26 cellular contexts compared by ENCODE assay signal in the genomic region with DNA sequence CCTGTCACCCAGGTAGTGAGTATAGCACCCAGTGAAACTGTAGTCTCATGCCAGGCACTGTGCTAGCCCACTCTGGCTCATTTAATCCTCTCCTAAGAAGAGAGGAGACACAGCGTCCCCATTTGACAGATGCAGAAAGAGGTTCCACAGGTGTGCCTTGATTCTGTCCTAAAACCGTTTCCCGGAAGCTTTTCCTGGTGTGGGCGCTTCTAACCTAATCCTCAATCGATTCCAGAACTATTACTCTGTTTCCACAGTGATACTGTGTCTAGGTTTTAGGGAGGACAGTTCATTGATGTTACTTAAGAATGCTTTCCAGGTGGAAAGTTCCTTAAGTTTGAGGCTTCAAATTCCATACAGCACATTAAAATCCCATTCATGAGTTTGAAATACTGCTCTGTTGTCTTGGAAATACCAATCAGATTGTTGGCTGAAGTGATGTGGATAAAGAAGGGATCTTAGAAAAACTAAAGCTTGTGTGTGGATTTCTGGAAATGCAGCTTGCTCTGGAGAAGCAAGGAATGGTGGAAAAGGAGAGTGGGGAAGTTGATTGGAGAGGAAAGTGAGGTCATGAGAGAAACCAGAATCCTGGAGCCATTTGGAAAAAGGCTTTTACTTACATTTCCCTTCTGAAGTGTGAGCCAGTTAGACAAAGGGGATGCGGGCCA. TPM values are rescaled to one million over a fixed set of nuclear protein-coding genes. Genes with fewer than 3 reads are reported as not detected.
DNase-seq lines count a peak whose midpoint lies in the region; ATAC-seq, FAIRE-seq and TF ChIP-seq lines count a peak whose summit lies in the region.
"Had no signal": no experiment of that assay in that cellular context is flagged by ENCODE, and none has a peak within 500 bp of the region (broad histone marks: within the 10 kb centered on the region; RNA-seq: fewer than 3 reads in every experiment).

No MANE protein-coding gene starts in this region.

- no peaks in the 10 kb centered on the region for H3K79me1 ChIP-seq in IMR-90 (ENCODE audit: low read depth in 1 of 2, low read length in 2 of 2)

- ATAC-seq in A549: 0 out of 6 replicates have a peak, but pooled peaks of 1 of the 2 experiments have one; percentile 1
- ATAC-seq in IMR-90 (ENCODE audit: low read depth): no peak
- no peak for ATAC-seq in pancreas
- no peak for ATAC-seq in HG03108 (IDR thresholded peaks at IDR 0.05; ENCODE audit: unreplicated experiment)
- ATAC-seq in activated T-helper 17 cell treated with anti-CD3 and anti-CD28 coated beads, Interleukin-2, amount 50 U/mL, for 72 hours (replicated peaks): no peak
- ATAC-seq: gastroesophageal sphincter; naive thymus-derived CD4-positive, alpha-beta T cell; T-helper 17 cell had no signal

- no peak overlapping the region for H4K91ac ChIP-seq in IMR-90 (ENCODE audit: insufficient read depth, low read depth, low read length)

- H3K9me3 Mint-ChIP-seq in activated T-helper 17 cell treated with anti-CD3 and anti-CD28 coated beads, Interleukin-2, amount 50 U/mL, for 72 hours: no peaks in the 10 kb centered on the region
- H3K9me3 Mint-ChIP-seq: activated naive CD8-positive, alpha-beta T cell treated with anti-CD3 and anti-CD28 coated beads, Interleukin-2, amount 10 ng/mL, durations not matched to agents 7 days and 5 days; activated T-helper 2 cell treated with anti-CD3 and anti-CD28 coated beads, Interferon-gamma antibody, Interleukin-2, Interleukin-4, amounts not matched to agents 10 μg/mL and 5 μg/mL and 100 μg/mL, durations not matched to agents 14 hours and 24 hours and 36 hours had no signal

- peak overlapping the region; percentile 93 to 94 for H3K27ac ChIP-seq in A549
- H3K27ac ChIP-seq in IMR-90 (ENCODE audit: insufficient read depth, low read length): peak overlapping the region; percentile 5; the same call in 1 of the 2 replicates
- peak overlapping the region; percentile 72 to 96 for H3K27ac ChIP-seq in esophagus (ENCODE audit: low read depth in 2 of 2, low read length in 1 of 2)
- peak overlapping the region; percentile 68 to 97 (median 82) for H3K27ac ChIP-seq in pancreas
- H3K27ac ChIP-seq: BLaER1 treated with 17β-estradiol and CSF1 and Interleukin-3, amounts not matched to agents 10 nM and 100 nM; gastroesophageal sphincter; sigmoid colon; SJCRH30; vagina had no signal

- no peak overlapping the region for H3K56ac ChIP-seq in IMR-90 (ENCODE audit: extremely low read depth, insufficient read depth, low read length)

- no peak overlapping the region; the same call in 1 of the 2 replicates for H4K5ac ChIP-seq in IMR-90 (ENCODE audit: low read depth, low read length)

- BruUV-seq in IMR-90 (replicated peaks; lab: Mats Ljungman, UMichigan): no TSS peak

- no peaks in the 10 kb centered on the region for H3K36me3 Mint-ChIP-seq in activated T-helper 17 cell treated with anti-CD3 and anti-CD28 coated beads, Interleukin-2, amount 50 U/mL, for 72 hours (ENCODE audit: low read depth)
- H3K36me3 Mint-ChIP-seq: activated naive CD8-positive, alpha-beta T cell treated with anti-CD3 and anti-CD28 coated beads, Interleukin-2, amount 10 ng/mL, durations not matched to agents 7 days and 5 days had no signal

- H2BK120ac ChIP-seq in IMR-90 (ENCODE audit: low read depth, low read length): no peak overlapping the region

- H2BK20ac ChIP-seq in IMR-90 (ENCODE audit: low read depth, low read length): 0 out of 2 replicates have a peak overlapping the region, but pooled peaks have one; percentile 2

- no peak for TF ChIP-seq EP300 in A549 (IDR thresholded peaks at IDR 0.05)

- POLR2A ChIA-PET in A549 (lab: Yijun Ruan, JAX): interaction anchor here (1.0 to 4.7 kb wide), 3 partner anchors 13 to 40 kb away, joined by 3 to 68 read pairs (median 11); no protein-coding TSS in a partner anchor
- POLR2A ChIA-PET in IMR-90 (lab: Charles Lee; ENCODE audit: unreplicated experiment): no interaction called here

- H3K4me3 ChIP-seq in A549: peak overlapping the region; percentile 95
- no peak overlapping the region for H3K4me3 ChIP-seq in IMR-90 (ENCODE audit: insufficient read depth, low read depth, low read length)
- no peak overlapping the region for H3K4me3 ChIP-seq in esophagus (ENCODE audit: low read depth in 1 of 2, low read length in 2 of 2)
- H3K4me3 ChIP-seq in pancreas: peak overlapping the region in 2 of 4 donors; percentile 10 to 83
- H3K4me3 ChIP-seq: BLaER1 treated with 17β-estradiol and CSF1 and Interleukin-3, amounts not matched to agents 10 nM and 100 nM; gastroesophageal sphincter; sigmoid colon; SJCRH30; vagina had no signal

- H3K4me3 Mint-ChIP-seq in activated T-helper 17 cell treated with anti-CD3 and anti-CD28 coated beads, Interleukin-2, amount 50 U/mL, for 72 hours: no peak overlapping the region
- H3K4me3 Mint-ChIP-seq: activated naive CD8-positive, alpha-beta T cell treated with anti-CD3 and anti-CD28 coated beads, Interleukin-2, amount 10 ng/mL, durations not matched to agents 7 days and 5 days; naive thymus-derived CD4-positive, alpha-beta T cell; T-helper 17 cell had no signal

- H2AFZ ChIP-seq in IMR-90 (replicated peaks; ENCODE audit: low read length, poor library complexity): no peak overlapping the region

- dilution Hi-C loops in IMR-90 (cut with HindIII; ENCODE audit: low sequenced_read_pairs, unreplicated experiment): no loop called here

- peaks cover 75% of the 10 kb centered on the region for H3K4me1 ChIP-seq in A549
- H3K4me1 ChIP-seq in IMR-90 (ENCODE audit: control insufficient read depth, insufficient read depth, low read length): peaks cover 18% of the 10 kb centered on the region
- H3K4me1 ChIP-seq in esophagus (ENCODE audit: control insufficient read depth in 2 of 2, insufficient read depth in 2 of 2, low read length in 1 of 2): peaks cover 4 to 18% of the 10 kb centered on the region in 2 donors
- H3K4me1 ChIP-seq in pancreas: peaks cover 30 to 40% (median 37%) of the 10 kb centered on the region in 3 donors
- H3K4me1 ChIP-seq: gastroesophageal sphincter, sigmoid colon had no signal

- H3K4me2 ChIP-seq in A549 (peak overlapping the region; percentile 88), IMR-90 (ENCODE audit: low read depth, low read length) (no peak overlapping the region)
- H3K4me2 ChIP-seq: BLaER1 treated with 17β-estradiol and CSF1 and Interleukin-3, amounts not matched to agents 10 nM and 100 nM had no signal

- in situ Hi-C loops in IMR-90 (cut with MboI; ENCODE audit: low sequenced_read_pairs): no loop called here

- no peak overlapping the region for H2BK15ac ChIP-seq in IMR-90 (ENCODE audit: low read depth, low read length)

- H2BK5ac ChIP-seq in IMR-90 (ENCODE audit: low read depth, low read length, poor library complexity, severe bottlenecking): no peak overlapping the region

- H4K8ac ChIP-seq in IMR-90 (ENCODE audit: low read depth in 2 of 2, low read length in 2 of 2): no peak overlapping the region

- TF ChIP-seq CTCF in A549 (IDR thresholded peaks at IDR 0.05) (no peak), IMR-90 (conservative IDR thresholded peaks at IDR 0.05; ENCODE audit: low read depth, low read length) (no peak), pancreas (IDR thresholded peaks at IDR 0.05) (no peak)

- no peak overlapping the region; the same call in 1 of the 2 replicates for H3K18ac ChIP-seq in IMR-90 (ENCODE audit: low read depth, low read length)

- no peak overlapping the region for H3K14ac ChIP-seq in IMR-90 (replicated peaks; ENCODE audit: low read depth, low read length)

- H4K20me1 ChIP-seq in IMR-90 (ENCODE audit: insufficient read depth, low read length): no peaks in the 10 kb centered on the region
- H4K20me1 ChIP-seq: BLaER1 treated with 17β-estradiol and CSF1 and Interleukin-3, amounts not matched to agents 10 nM and 100 nM had no signal

- H3K27me3 ChIP-seq in IMR-90 (ENCODE audit: control insufficient read depth, insufficient read depth, low read length) (peaks cover 9% of the 10 kb centered on the region), esophagus (ENCODE audit: control insufficient read depth in 1 of 2, insufficient read depth in 2 of 2, low read length in 2 of 2) (no peaks in the 10 kb centered on the region), pancreas (no peaks in the 10 kb centered on the region)
- H3K27me3 ChIP-seq: BLaER1 treated with 17β-estradiol and CSF1 and Interleukin-3, amounts not matched to agents 10 nM and 100 nM; vagina had no signal

- H2AK5ac ChIP-seq in IMR-90 (ENCODE audit: low read depth, low read length): no peak overlapping the region

- TF ChIP-seq POLR2A in A549 (IDR thresholded peaks at IDR 0.05; ENCODE audit: low read length) (no peak), IMR-90 (IDR thresholded peaks at IDR 0.05; ENCODE audit: low read depth, low read length) (no peak)

- no peak overlapping the region for H3K27ac Mint-ChIP-seq in activated T-helper 17 cell treated with anti-CD3 and anti-CD28 coated beads, Interleukin-2, amount 50 U/mL, for 72 hours
- H3K27ac Mint-ChIP-seq: activated naive CD8-positive, alpha-beta T cell treated with anti-CD3 and anti-CD28 coated beads, Interleukin-2, amount 10 ng/mL, durations not matched to agents 7 days and 5 days; activated T-helper 2 cell treated with anti-CD3 and anti-CD28 coated beads, Interferon-gamma antibody, Interleukin-2, Interleukin-4, amounts not matched to agents 10 μg/mL and 5 μg/mL and 100 μg/mL, durations not matched to agents 14 hours and 24 hours and 36 hours; naive thymus-derived CD4-positive, alpha-beta T cell; T-helper 17 cell had no signal

- CTCF ChIA-PET in A549 (lab: Yijun Ruan, JAX): interaction anchor here (0.8 to 46.8 kb wide), 12 partner anchors 7 to 154 kb away, joined by 3 to 1624 read pairs (median 5); a partner anchor contains a TSS
- CTCF ChIA-PET in IMR-90 (lab: Yijun Ruan, JAX): interaction anchor here (1.0 to 1.5 kb wide), 2 partner anchors 11 to 98 kb away, joined by 4 to 6 read pairs; no protein-coding TSS in a partner anchor

- FAIRE-seq in A549 (lab: Jason Lieb, UNC) (no peak), pancreas (lab: Jason Lieb, UNC) (no peak)
- FAIRE-seq: GM18507, H1, keratinocyte had no signal

- peaks cover 12% of the 10 kb centered on the region for H3K27me3 Mint-ChIP-seq in activated T-helper 17 cell treated with anti-CD3 and anti-CD28 coated beads, Interleukin-2, amount 50 U/mL, for 72 hours

- DNase-seq in A549 (ENCODE audit: low read depth in 1 of 2, low spot score in 1 of 2) (no peak), IMR-90 (no peak), pancreas (no peak), inferior parietal cortex (ENCODE audit: extremely low spot score) (no peak), NCI-H1105 (lab: John Stamatoyannopoulos, UW) (no peak)
- DNase-seq: activated CD8-positive, alpha-beta memory T cell treated with anti-CD3 and anti-CD28 coated beads, Interleukin-2, amount 50 U/mL, for 4 hours; activated naive CD8-positive, alpha-beta T cell treated with anti-CD3 and anti-CD28 coated beads, Interleukin-2, amount 10 ng/mL, durations not matched to agents 7 days and 5 days; effector CD8-positive, alpha-beta T cell; KBM-7; MV-4-11; naive thymus-derived CD4-positive, alpha-beta T cell; NCI-H1694 treated with DMSO at 0.1 percent for 48 hours; NCI-H226; sigmoid colon; T-helper 17 cell had no signal

- H3K9me1 ChIP-seq in IMR-90 (ENCODE audit: insufficient read depth, low read length): no peaks in the 10 kb centered on the region; the same call in 1 of the 2 replicates

- H3K23ac ChIP-seq in IMR-90 (ENCODE audit: low read depth, low read length): no peak overlapping the region

- no peaks in the 10 kb centered on the region for H3K4me1 Mint-ChIP-seq in activated T-helper 17 cell treated with anti-CD3 and anti-CD28 coated beads, Interleukin-2, amount 50 U/mL, for 72 hours
- H3K4me1 Mint-ChIP-seq: naive thymus-derived CD4-positive, alpha-beta T cell had no signal

- peak overlapping the region; percentile 22; the same call in 1 of the 2 replicates for H3K4ac ChIP-seq in IMR-90 (ENCODE audit: low read depth, low read length)

- no peak overlapping the region for H3K9ac ChIP-seq in IMR-90 (ENCODE audit: low read depth, low read length)
- H3K9ac ChIP-seq: BLaER1 treated with 17β-estradiol and CSF1 and Interleukin-3, amounts not matched to agents 10 nM and 100 nM had no signal

- H3K36me3 ChIP-seq in IMR-90 (ENCODE audit: control insufficient read depth, insufficient read depth, low read length) (no peaks in the 10 kb centered on the region), esophagus (ENCODE audit: control insufficient read depth in 2 of 2, insufficient read depth in 2 of 2, low read length in 1 of 2) (peaks cover 8 to 33% of the 10 kb centered on the region in 2 donors), pancreas (peaks cover 5 to 48% (median 13%) of the 10 kb centered on the region in 3 donors)
- H3K36me3 ChIP-seq: BLaER1 treated with 17β-estradiol and CSF1 and Interleukin-3, amounts not matched to agents 10 nM and 100 nM; sigmoid colon; SJCRH30; vagina had no signal

- WGBS in A549 (ENCODE audit: missing lambda C conversion rate): 65% methylated on average over 6 of the region's 6 CpGs
- WGBS in IMR-90 (ENCODE audit: extremely low coverage in 2 of 2, insufficient read length in 1 of 2), 2 experiments: 67% methylated on average over 1 of the region's 6 CpGs; no CpG with 5 or more reads in 1 of the 2 experiments
- WGBS in esophagus, 2 donors: 65 to 73% methylated on average over 6 of the region's 6 CpGs
- 71 to 72% methylated on average over 6 of the region's 6 CpGs for whole genome bisulfite sequencing in pancreas, 2 donors

- intact Hi-C loops in IMR-90 (cut with micrococcal nuclease): no loop called here
- intact Hi-C loops in pancreas (cut with DNase I): no loop called here

- H3K9me3 ChIP-seq in A549 (no peaks in the 10 kb centered on the region), IMR-90 (ENCODE audit: control insufficient read depth, insufficient read depth, low read length) (no peaks in the 10 kb centered on the region), esophagus (ENCODE audit: control insufficient read depth in 2 of 2, insufficient read depth in 1 of 2, low read depth in 1 of 2, low read length in 1 of 2) (no peaks in the 10 kb centered on the region), pancreas (no peaks in the 10 kb centered on the region)
- H3K9me3 ChIP-seq: BLaER1 treated with 17β-estradiol and CSF1 and Interleukin-3, amounts not matched to agents 10 nM and 100 nM; gastroesophageal sphincter; sigmoid colon; SJCRH30; vagina had no signal

- TF ChIP-seq RAD21 in A549 (conservative IDR thresholded peaks at IDR 0.05 in 1 of 2, IDR thresholded peaks at IDR 0.05 in 1 of 2) (no peak), IMR-90 (IDR thresholded peaks at IDR 0.05; ENCODE audit: low read length) (no peak)

- H2AK9ac ChIP-seq in IMR-90 (replicated peaks; ENCODE audit: low read depth, low read length, poor library complexity): no peak overlapping the region

RNA-seq across cellular contexts. Expression of a gene that starts 6.5 kb away (rescaled TPM):
- polyA plus RNA-seq in A549 (2011; rRNA removed): 334 and 365 TPM in 2 replicates
- 197 and 257 TPM in 2 replicates for polyA plus RNA-seq in A549 (2012; cell fraction: cytosol; rRNA removed)
- polyA plus RNA-seq in A549 (2012; cell fraction: nucleus; rRNA removed): 1,053 and 1,132 TPM in 2 replicates
- polyA plus RNA-seq in A549 (2017; fragmentation: RNase III; extraction: RNeasy Plus Mini Kit Qiagen cat#74134 plus additional on column Dnase treatment): 138 to 180 TPM (median 179 TPM) in 3 replicates
- 661 and 758 TPM in 2 replicates for polyA minus RNA-seq in A549 (2011; rRNA and poly(A)+ RNA removed)
- under 0.01 TPM in 1 of 2 replicates, not detected in the other for total RNA-seq in IMR-90 (2012; rRNA removed)
- polyA plus RNA-seq in IMR-90 (2012; rRNA removed): 0.19 and 0.38 TPM in 2 replicates
- polyA plus RNA-seq in IMR-90 (2012; cell fraction: cytosol; rRNA removed): 0.02 and 0.11 TPM in 2 replicates
- polyA plus RNA-seq in IMR-90 (2012; cell fraction: nucleus; rRNA removed; ENCODE audit: low replicate concordance): 1.3 and 7.4 TPM in 2 replicates
- polyA plus RNA-seq in esophagus: 100 to 1,000 TPM; 440 to 749 TPM
- 100 to 1,000 TPM in 5 of 6 donors, 10 to 100 TPM in 1; 99.3 to 278 (median 158) TPM for total RNA-seq in pancreas
- 100 to 1,000 TPM; 284 to 447 TPM for polyA plus RNA-seq in pancreas
- total RNA-seq in activated T-helper 17 cell treated with anti-CD3 and anti-CD28 coated beads, Interleukin-2, amount 50 U/mL, for 72 hours: under 1 TPM; 0.32 to 0.64 TPM

RNA-seq across cellular contexts. Expression of a gene that starts 34.4 kb away (rescaled TPM):
- polyA plus RNA-seq in A549 (2011; rRNA removed) (80.4 and 87.6 TPM in 2 replicates), A549 (2017; fragmentation: RNase III; extraction: RNeasy Plus Mini Kit Qiagen cat#74134 plus additional on column Dnase treatment) (61.3 to 71.1 TPM (median 69.8 TPM) in 3 replicates), IMR-90 (2012; rRNA removed) (57.3 and 75.4 TPM in 2 replicates), esophagus (10 to 100 TPM; 45.3 to 52.3 TPM), pancreas (10 to 100 TPM; 29.0 to 43.5 TPM)
- polyA plus RNA-seq in A549 (2012; cell fraction: cytosol; rRNA removed): 54.1 and 67.0 TPM in 2 replicates
- polyA plus RNA-seq in A549 (2012; cell fraction: nucleus; rRNA removed): 87.5 and 112 TPM in 2 replicates
- polyA minus RNA-seq in A549 (2011; rRNA and poly(A)+ RNA removed): 52.5 and 53.4 TPM in 2 replicates
- total RNA-seq in IMR-90 (2012; rRNA removed) (39.7 and 49.8 TPM in 2 replicates), pancreas (10 to 100 TPM; 19.8 to 37.6 (median 26.5) TPM)
- polyA plus RNA-seq in IMR-90 (2012; cell fraction: cytosol; rRNA removed): 51.9 and 58.2 TPM in 2 replicates
- 61.4 and 80.2 TPM in 2 replicates for polyA plus RNA-seq in IMR-90 (2012; cell fraction: nucleus; rRNA removed; ENCODE audit: low replicate concordance)
- 10 to 100 TPM; 36.9 to 39.8 TPM for total RNA-seq in activated T-helper 17 cell treated with anti-CD3 and anti-CD28 coated beads, Interleukin-2, amount 50 U/mL, for 72 hours

Comparison
In these comparisons a context has a peak if more than half of its experiments do, and no peak if none do; other contexts are left out.
1. H3K27ac ChIP-seq: peak in every context shown above with its lines; median percentile 94 in A549; 84 in esophagus; 82 in pancreas; 5 in IMR-90.
2. RNA of a gene that starts 6.5 kb away (polyA plus RNA-seq): 440 to 749 TPM in esophagus, 284 to 447 TPM in pancreas and 138 to 1,132 TPM in A549; 0.02 to 7.4 TPM in IMR-90; every median in the first group is over 10 times any median in the second.